Comparison of ENCODE assay signal across 16 cellular contexts in genomic region chr3:16770792-16771191, GRCh38.
DNase-seq lines count a peak whose midpoint lies in the region; ATAC-seq lines count a peak whose summit lies in the region.
"Had no signal": no experiment of that assay in that cellular context is flagged by ENCODE, and none has a peak within 500 bp of the region (broad histone marks: within the 10 kb centered on the region; RNA-seq: fewer than 3 reads in every experiment).

No MANE protein-coding gene starts in this region.

- H4K91ac ChIP-seq in trophoblast cell (ENCODE audit: low read depth, low read length) = no peak overlapping the region

- H4K12ac ChIP-seq in trophoblast cell (ENCODE audit: low read depth, low read length) = no peak overlapping the region

- intact Hi-C loops in Right ventricle myocardium inferior (cut with DNase I) = no loop called here
- intact Hi-C loops in cardiac septum (cut with DNase I) = no loop called here
- intact Hi-C loops in left ventricle myocardium superior (cut with micrococcal nuclease) = no loop called here
- intact Hi-C loops in aorta (cut with DNase I) = no loop called here

- DNase-seq in Right ventricle myocardium inferior (ENCODE audit: missing footprints) (no peak), cardiac septum (ENCODE audit: low spot score) (no peak), left ventricle myocardium superior (no peak), trophoblast cell (no peak), aorta (no peak), Ammon's horn (ENCODE audit: low spot score) (no peak), NCI-H1436 (lab: John Stamatoyannopoulos, UW) (no peak)
- DNase-seq: Caco-2; CD8-positive, alpha-beta memory T cell; DMS53; GF-D8; GOT3 had no signal

- H2BK12ac ChIP-seq in trophoblast cell (ENCODE audit: low read length) = no peak overlapping the region

- no peak overlapping the region for H3K4me2 ChIP-seq in trophoblast cell (ENCODE audit: low read length)
- H3K4me2 ChIP-seq: BLaER1 had no signal

- no peak overlapping the region for H3K14ac ChIP-seq in trophoblast cell (ENCODE audit: low read length)

- no peaks in the 10 kb centered on the region for H3K27me3 ChIP-seq in trophoblast cell (ENCODE audit: insufficient read depth, low read length)
- H3K27me3 ChIP-seq in aorta (ENCODE audit: control insufficient read depth in 1 of 2, insufficient read depth in 2 of 2, low read length in 1 of 2) = no peaks in the 10 kb centered on the region
- H3K27me3 ChIP-seq: BLaER1 had no signal

- H3K79me1 ChIP-seq in trophoblast cell (ENCODE audit: low read length) = no peaks in the 10 kb centered on the region

- ATAC-seq in Right ventricle myocardium inferior = peak; percentile 23
- peak; percentile 53 for ATAC-seq in left ventricle myocardium superior
- ATAC-seq in aorta (ENCODE audit: low FRiP score) = no peak
- no peak for ATAC-seq in HG03025 (IDR thresholded peaks at IDR 0.05; ENCODE audit: low FRiP score, unreplicated experiment)

- H3K79me2 ChIP-seq in trophoblast cell (ENCODE audit: control insufficient read depth, insufficient read depth, low read length, poor library complexity) = no peaks in the 10 kb centered on the region

- no peak overlapping the region for H3K23ac ChIP-seq in trophoblast cell (ENCODE audit: low read length)

- H3K9ac ChIP-seq in trophoblast cell (ENCODE audit: low read length) = peak overlapping the region; percentile 52
- H3K9ac ChIP-seq: BLaER1 had no signal

- no peak overlapping the region for H4K8ac ChIP-seq in trophoblast cell (ENCODE audit: low read depth, low read length)

- no peaks in the 10 kb centered on the region for H3K9me3 ChIP-seq in trophoblast cell (ENCODE audit: insufficient read depth, low read depth, low read length)
- no peaks in the 10 kb centered on the region for H3K9me3 ChIP-seq in aorta (ENCODE audit: control insufficient read depth, low read length)
- H3K9me3 ChIP-seq: BLaER1, Caco-2, HAP-1 had no signal

- WGBS in trophoblast cell (ENCODE audit: extremely low coverage, insufficient coverage, insufficient read length) = no CpG with 5 or more reads among the region's 4 CpGs
- WGBS in aorta, 2 donors = 67 to 77% methylated on average over 4 of the region's 4 CpGs

- H3K18ac ChIP-seq in trophoblast cell (ENCODE audit: low read length) = no peak overlapping the region

- no peak overlapping the region for H2AK5ac ChIP-seq in trophoblast cell (ENCODE audit: low read length)

- no peak overlapping the region for H3K4me3 ChIP-seq in trophoblast cell (ENCODE audit: low read depth, low read length)
- no peak overlapping the region for H3K4me3 ChIP-seq in aorta (ENCODE audit: low read length in 2 of 2)
- H3K4me3 ChIP-seq: BLaER1, HAP-1 had no signal

- H2AFZ ChIP-seq in trophoblast cell (ENCODE audit: insufficient read depth, low read length, poor library complexity) = no peak overlapping the region

- no peak overlapping the region for H3K4ac ChIP-seq in trophoblast cell (ENCODE audit: low read depth, low read length)

- no peaks in the 10 kb centered on the region for H3K4me1 ChIP-seq in trophoblast cell (ENCODE audit: control insufficient read depth in 1 of 2, insufficient read depth in 2 of 2, low read length in 2 of 2)
- peaks cover 3 to 11% of the 10 kb centered on the region in 2 donors for H3K4me1 ChIP-seq in aorta (ENCODE audit: control insufficient read depth in 1 of 2, insufficient read depth in 2 of 2, low read length in 2 of 2)
- H3K4me1 ChIP-seq: BLaER1, Caco-2 had no signal

- H3K27ac ChIP-seq in trophoblast cell (ENCODE audit: low read depth, low read length) = no peak overlapping the region
- H3K27ac ChIP-seq in aorta (ENCODE audit: low read depth in 1 of 2, low read length in 2 of 2) = peak overlapping the region; percentile 39 to 42
- H3K27ac ChIP-seq: 22Rv1, BLaER1 had no signal

- H3K36me3 ChIP-seq in trophoblast cell (ENCODE audit: control insufficient read depth in 1 of 2, insufficient read depth in 2 of 2, low read length in 2 of 2) (no peaks in the 10 kb centered on the region), aorta (ENCODE audit: control insufficient read depth in 1 of 2, insufficient read depth in 2 of 2, low read length in 1 of 2) (no peaks in the 10 kb centered on the region)
- H3K36me3 ChIP-seq: BLaER1, HAP-1 had no signal

- H2BK120ac ChIP-seq in trophoblast cell (ENCODE audit: insufficient read depth, low read length, poor library complexity) = no peak overlapping the region

- no peak overlapping the region for H2BK5ac ChIP-seq in trophoblast cell (ENCODE audit: low read depth, low read length, poor library complexity)

Comparison
In these comparisons a context has a peak if more than half of its experiments do, and no peak if none do; other contexts are left out.
1. ATAC-seq: peak in Right ventricle myocardium inferior (single experiment) and left ventricle myocardium superior (single experiment); none in aorta (single experiment) and HG03025 (single experiment).